In genomic region chr17:29827179-29827578, GRCh38 we compare ENCODE assay signal across 16 cellular contexts.
"Had no signal": no experiment of that assay in that cellular context is flagged by ENCODE, and none has a peak within 500 bp of the region (broad histone marks: within the 10 kb centered on the region; RNA-seq: fewer than 3 reads in every experiment).

No MANE protein-coding gene starts in this region.

- DNase-seq: activated CD4-positive, alpha-beta T cell treated with anti-CD3 and anti-CD28 coated beads, Interleukin-2, amount 50 U/mL, for 4 hours; activated effector memory CD4-positive, alpha-beta T cell treated with anti-CD3 and anti-CD28 coated beads, Interleukin-2, amount 50 U/mL, for 16 hours; activated T-cell treated with anti-CD3 and anti-CD28 coated beads, Interleukin-2, amount 50 U/mL, for 72 hours; adrenal gland; foreskin melanocyte; left ventricle myocardium inferior; stimulated activated CD4-positive, alpha-beta T cell treated with anti-CD3 and anti-CD28 coated beads, Interleukin-12 subunit alpha, Interleukin-12 subunit beta, amount 100 ng/mL, for 4 hours; stimulated activated CD4-positive, alpha-beta T cell treated with anti-CD3 and anti-CD28 coated beads, Interleukin-1b, Interleukin-23, amount 100 ng/mL, for 48 hours; stimulated activated CD8-positive, alpha-beta memory T cell treated with anti-CD3 and anti-CD28 coated beads, Interleukin-4, amount 100 ng/mL, for 48 hours; stimulated activated naive CD4-positive, alpha-beta T cell; thyroid gland had no signal

- H3K36me3 ChIP-seq: adrenal gland, left ventricle myocardium inferior, thyroid gland had no signal

- H3K27me3 Mint-ChIP-seq: activated naive CD4-positive, alpha-beta T cell treated with anti-CD3 and anti-CD28 coated beads, Interleukin-2, amount 50 U/mL, for 24 hours; progenitor cell of endocrine pancreas had no signal

- FAIRE-seq: colon, TTC549 had no signal

- H3K27ac Mint-ChIP-seq: activated T-cell treated with anti-CD3 and anti-CD28 coated beads, Interleukin-2, amount 50 U/mL, for 72 hours; progenitor cell of endocrine pancreas had no signal

- ATAC-seq: activated T-cell treated with anti-CD3 and anti-CD28 coated beads, Interleukin-2, amount 50 U/mL, for 72 hours had no signal

- H3K27me3 ChIP-seq: adrenal gland, thyroid gland had no signal

- H3K4me3 ChIP-seq: adrenal gland, left ventricle myocardium inferior, thyroid gland had no signal

- H3K4me3 Mint-ChIP-seq: activated naive CD4-positive, alpha-beta T cell treated with anti-CD3 and anti-CD28 coated beads, Interleukin-2, amount 50 U/mL, for 24 hours; activated T-cell treated with anti-CD3 and anti-CD28 coated beads, Interleukin-2, amount 50 U/mL, for 72 hours; neural crest cell had no signal

- H3K9me3 ChIP-seq: adrenal gland, left ventricle myocardium inferior, thyroid gland had no signal

- H3K27ac ChIP-seq: adrenal gland, left ventricle myocardium inferior, thyroid gland had no signal

- H3K9me3 Mint-ChIP-seq: activated naive CD4-positive, alpha-beta T cell treated with anti-CD3 and anti-CD28 coated beads, Interleukin-2, amount 50 U/mL, for 24 hours; activated T-cell treated with anti-CD3 and anti-CD28 coated beads, Interleukin-2, amount 50 U/mL, for 72 hours; neural crest cell had no signal

- H3K4me1 ChIP-seq: adrenal gland, left ventricle myocardium inferior, thyroid gland had no signal
